Comparison of ENCODE assay signal across 8 cellular contexts in the genomic region with DNA sequence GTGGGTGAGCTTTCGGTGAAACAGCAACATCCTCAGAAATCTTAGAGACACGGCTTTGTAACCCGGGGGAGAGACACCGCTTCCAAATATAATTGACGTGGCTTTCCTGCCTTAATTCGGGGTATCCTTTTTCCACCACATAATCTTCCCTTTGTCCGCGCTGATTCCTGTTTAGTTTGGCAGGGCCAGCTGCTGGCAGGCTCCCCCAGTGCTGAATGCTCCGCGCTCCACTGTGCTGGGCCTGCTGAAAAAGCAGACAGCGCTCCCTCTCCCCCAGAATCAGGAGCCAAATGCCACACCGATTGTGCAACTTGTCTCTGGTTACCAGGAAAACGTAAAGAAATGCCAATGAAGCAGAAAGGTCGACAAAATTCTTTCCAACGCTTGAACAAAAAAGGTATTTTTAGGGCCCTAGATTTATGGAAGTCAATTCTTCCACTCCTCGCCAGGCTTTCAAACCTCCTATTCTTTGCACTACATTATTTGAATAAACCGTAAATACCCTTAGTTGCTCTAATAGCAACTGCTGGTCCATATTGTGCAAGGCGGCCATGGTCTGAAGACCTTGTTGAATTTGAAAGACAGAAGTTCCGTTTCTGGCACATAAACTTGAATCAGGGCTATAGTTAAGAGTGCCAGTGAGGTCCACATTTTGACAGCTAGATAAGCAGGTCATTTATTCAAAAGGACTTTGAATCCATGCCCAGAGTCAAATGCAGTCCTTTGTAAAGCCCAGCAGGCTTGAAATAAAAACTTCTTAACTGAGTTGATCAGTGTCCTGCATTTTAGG.
DNase-seq lines count a peak whose midpoint lies in the region; ATAC-seq and TF ChIP-seq lines count a peak whose summit lies in the region.

No MANE protein-coding gene starts in this region.

- no peak overlapping the region for H4K91ac ChIP-seq in H9 (ENCODE audit: insufficient read length, low read depth, low read length)

- H2BK12ac ChIP-seq in H9 (ENCODE audit: insufficient read length, low read depth, low read length) = no peak overlapping the region

- no peak overlapping the region for H2BK20ac ChIP-seq in H9 (ENCODE audit: low read depth, low read length, poor library complexity, severe bottlenecking)

- no peak overlapping the region for H2BK120ac ChIP-seq in H9 (ENCODE audit: low read depth, low read length, poor library complexity, severe bottlenecking)

- no peak for ATAC-seq in HG03521 (IDR thresholded peaks at IDR 0.05; ENCODE audit: unreplicated experiment)

- H3K27me3 Mint-ChIP-seq in H9 (ENCODE audit: low read depth) = no peaks in the 10 kb centered on the region
- no peaks in the 10 kb centered on the region for H3K27me3 Mint-ChIP-seq in activated T-cell treated with anti-CD3 and anti-CD28 coated beads, Interleukin-2, amount 50 U/mL, for 24 hours

- intact Hi-C loops in posterior vena cava (cut with DNase I) = no loop called here

- no peak overlapping the region for H3K18ac ChIP-seq in H9 (ENCODE audit: insufficient read length, low read depth, low read length)

- no peaks in the 10 kb centered on the region for H3K23me2 ChIP-seq in H9 (ENCODE audit: insufficient read length, low read depth, low read length, poor library complexity, severe bottlenecking)

- H2BK5ac ChIP-seq in H9 (ENCODE audit: insufficient read length, low read length) = no peak overlapping the region

- no CpG with 5 or more reads among the region's 19 CpGs for WGBS in H9 (ENCODE audit: extremely low coverage, insufficient read length, low lambda C conversion rate)

- peaks cover 34 to 39% of the 10 kb centered on the region in 2 experiments for H3K4me1 Mint-ChIP-seq in H9
- peaks cover 49% of the 10 kb centered on the region for H3K4me1 Mint-ChIP-seq in activated T-cell treated with anti-CD3 and anti-CD28 coated beads, Interleukin-2, amount 50 U/mL, for 24 hours (ENCODE audit: low read depth)

- no peak overlapping the region for H4K5ac ChIP-seq in H9 (ENCODE audit: insufficient read length, low read depth, low read length)

- no peak overlapping the region for H3K9ac ChIP-seq in H9 (ENCODE audit: extremely low read depth, insufficient read length, low read length)

- no peaks in the 10 kb centered on the region for H3K79me1 ChIP-seq in H9 (ENCODE audit: insufficient read depth, low read depth, low read length, poor library complexity, severe bottlenecking)

- no peak overlapping the region for H2AFZ ChIP-seq in H9 (ENCODE audit: low read length)

- H3K4me3 Mint-ChIP-seq in H9 = no peak overlapping the region
- peak overlapping the region; percentile 74 for H3K4me3 Mint-ChIP-seq in activated T-cell treated with anti-CD3 and anti-CD28 coated beads, Interleukin-2, amount 50 U/mL, for 24 hours

- H3T11ph ChIP-seq in H9 (ENCODE audit: low read length) = no peak overlapping the region

- no peak overlapping the region for H2AK5ac ChIP-seq in H9 (ENCODE audit: insufficient read length, low read length)

- no peak overlapping the region for H3K14ac ChIP-seq in H9 (ENCODE audit: insufficient read depth, low read length)

- no peak overlapping the region for H3K27ac ChIP-seq in H9 (ENCODE audit: insufficient read length, low read depth, low read length)

- no peaks in the 10 kb centered on the region; a peak in 2 of 5 replicates for H3K9me3 Mint-ChIP-seq in H9
- H3K9me3 Mint-ChIP-seq in activated T-cell treated with anti-CD3 and anti-CD28 coated beads, Interleukin-2, amount 50 U/mL, for 24 hours = no peaks in the 10 kb centered on the region

- H3K79me2 ChIP-seq in H9 (ENCODE audit: insufficient read depth, low read length) = no peaks in the 10 kb centered on the region

- no peaks in the 10 kb centered on the region; the same call in 1 of the 2 replicates for H3K4me1 ChIP-seq in H9 (ENCODE audit: insufficient read depth, low read length)

- peak overlapping the region; percentile 30 to 83 (median 34); a peak in 3 of 7 replicates for H3K27ac Mint-ChIP-seq in H9
- peak overlapping the region; percentile 90 for H3K27ac Mint-ChIP-seq in activated T-cell treated with anti-CD3 and anti-CD28 coated beads, Interleukin-2, amount 50 U/mL, for 24 hours

- TF ChIP-seq CTCF in H9 (conservative IDR thresholded peaks at IDR 0.05) (no peak), GM20000 (IDR thresholded peaks at IDR 0.05; ENCODE audit: extremely low read depth, missing control alignments) (no peak)

- no peaks in the 10 kb centered on the region for H4K20me1 ChIP-seq in H9 (ENCODE audit: control insufficient read depth, insufficient read depth, insufficient read length)

- H3K4ac ChIP-seq in H9 (ENCODE audit: low read depth, low read length) = no peak overlapping the region

- no peak for DNase-seq in H9
- DNase-seq in activated T-cell treated with anti-CD3 and anti-CD28 coated beads, Interleukin-2, amount 50 U/mL, for 24 hours = peak; percentile 49
- DNase-seq in glomerular visceral epithelial cell (ENCODE audit: extremely low spot score) = peak; percentile 38
- peak; percentile 89 for DNase-seq in posterior vena cava (ENCODE audit: low spot score)
- DNase-seq in GM20000 (ENCODE audit: low spot score) = no peak
- DNase-seq in NCI-H1930 (lab: John Stamatoyannopoulos, UW) = no peak
- DNase-seq in LoVo (ENCODE audit: low spot score) = no peak

- H2BK15ac ChIP-seq in H9 (ENCODE audit: low read depth, low read length) = no peak overlapping the region

- no peak overlapping the region for H3K23ac ChIP-seq in H9 (ENCODE audit: insufficient read length, low read depth, low read length)

- H3K56ac ChIP-seq in H9 (ENCODE audit: insufficient read length, low read depth, low read length) = no peak overlapping the region

- no peaks in the 10 kb centered on the region; a peak in 1 of 7 replicates for H3K36me3 Mint-ChIP-seq in H9 (ENCODE audit: insufficient read depth in 1 of 3, low read depth in 3 of 3)
- no peaks in the 10 kb centered on the region for H3K36me3 Mint-ChIP-seq in activated T-cell treated with anti-CD3 and anti-CD28 coated beads, Interleukin-2, amount 50 U/mL, for 24 hours (ENCODE audit: low read depth)

- H4K8ac ChIP-seq in H9 (replicated peaks; ENCODE audit: insufficient read length, low read depth, low read length) = no peak overlapping the region

- H3K4me2 ChIP-seq in H9 (ENCODE audit: insufficient read depth, insufficient read length, low read length) = no peak overlapping the region

- H3K27me3 ChIP-seq in H9 (ENCODE audit: insufficient read depth, low read length) = no peaks in the 10 kb centered on the region

- H3K9me3 ChIP-seq in H9 (ENCODE audit: control insufficient read depth, low read depth, low read length) = no peaks in the 10 kb centered on the region

Comparison
In these comparisons a context has a peak if more than half of its experiments do, and no peak if none do; other contexts are left out.
1. DNase-seq: peak in activated T-cell treated with anti-CD3 and anti-CD28 coated beads, Interleukin-2, amount 50 U/mL, for 24 hours (single experiment), glomerular visceral epithelial cell (single experiment) and posterior vena cava (single experiment); none in H9 (single experiment), GM20000 (single experiment), NCI-H1930 (0 of 2) and LoVo (single experiment).